20 cellular contexts compared by ENCODE assay signal in the genomic region with DNA sequence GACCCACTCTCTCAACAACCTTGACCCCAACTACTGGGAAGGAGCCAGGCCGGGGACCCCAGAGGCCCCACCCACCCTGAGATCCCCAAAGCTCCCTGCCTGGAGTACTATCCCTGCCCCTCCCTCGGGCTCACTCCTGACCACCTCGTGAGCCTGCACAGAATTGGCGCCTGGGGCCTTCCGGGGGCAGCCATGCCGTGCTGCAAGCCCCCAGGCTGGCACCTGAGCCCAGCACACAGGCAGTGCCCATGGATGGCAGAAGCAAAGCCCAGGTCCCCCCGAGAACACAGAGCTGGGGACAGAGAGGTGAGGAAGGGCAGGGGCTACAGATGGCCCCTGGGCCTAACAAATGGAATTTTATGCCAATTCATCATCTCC. TPM values are rescaled to one million over a fixed set of nuclear protein-coding genes. Genes with fewer than 3 reads are reported as not detected.
DNase-seq lines count a peak whose midpoint lies in the region; ATAC-seq and TF ChIP-seq lines count a peak whose summit lies in the region.
"Had no signal": no experiment of that assay in that cellular context is flagged by ENCODE, and none has a peak within 500 bp of the region (broad histone marks: within the 10 kb centered on the region; RNA-seq: fewer than 3 reads in every experiment).

No MANE protein-coding gene starts in this region.

- H3K9me3 ChIP-seq in adrenal gland (replicated peaks in 1 of 3): no peaks in the 10 kb centered on the region
- no peaks in the 10 kb centered on the region for H3K9me3 ChIP-seq in SJCRH30 (replicated peaks)
- H3K9me3 ChIP-seq: Peyer's patch had no signal

- H3K36me3 ChIP-seq in adrenal gland (replicated peaks in 1 of 2) (peaks cover 0 to 27% of the 10 kb centered on the region in 2 donors), SJCRH30 (peaks cover 29% of the 10 kb centered on the region; the same call in 1 of the 2 replicates)

- H3K9me3 Mint-ChIP-seq in activated CD4-positive, alpha-beta T cell treated with anti-CD3 and anti-CD28 coated beads, Interleukin-2, amount 10 ng/mL, durations not matched to agents 7 days and 5 days: no peaks in the 10 kb centered on the region
- no peaks in the 10 kb centered on the region for H3K9me3 Mint-ChIP-seq in stimulated activated effector memory CD8-positive, alpha-beta T cell treated with anti-CD3 and anti-CD28 coated beads, Interleukin-12 subunit alpha, Interleukin-12 subunit beta, amount 100 ng/mL, for 72 hours
- H3K9me3 Mint-ChIP-seq: IgD-negative memory B cell had no signal

- H3K27ac ChIP-seq in adrenal gland (peak overlapping the region in 3 of 5 donors; percentile 51 to 99 (median 90)), SJCRH30 (no peak overlapping the region)
- H3K27ac ChIP-seq: 22Rv1 had no signal

- no peak for DNase-seq in activated CD4-positive, alpha-beta T cell treated with anti-CD3 and anti-CD28 coated beads, Interleukin-2, amount 10 ng/mL, durations not matched to agents 7 days and 5 days
- DNase-seq in activated CD4-positive, alpha-beta T cell treated with anti-CD3 and anti-CD28 coated beads for 48 hours: no peak
- peak; percentile 18 for DNase-seq in D341Med (ENCODE audit: low spot score)
- no peak for DNase-seq in adrenal gland
- no peak for DNase-seq in stimulated activated effector memory CD8-positive, alpha-beta T cell treated with anti-CD3 and anti-CD28 coated beads, Interleukin-12 subunit alpha, Interleukin-12 subunit beta, amount 100 ng/mL, for 72 hours (ENCODE audit: low spot score in 2 of 2)
- DNase-seq in SKM-1 (lab: John Stamatoyannopoulos, UW; ENCODE audit: unreplicated experiment): no peak
- no peak for DNase-seq in SJCRH30
- DNase-seq: C1 segment of cervical spinal cord, EL, NCI-H1417, NCI-H1930, NCI-H2171, NCI-H446 treated with DMSO at 0.1 percent for 48 hours, NCI-H82, Peyer's patch, SHP77 had no signal

- CTCF ChIA-PET in activated CD4-positive, alpha-beta T cell treated with anti-CD3 and anti-CD28 coated beads, Interleukin-2, amount 10 ng/mL, durations not matched to agents 7 days and 5 days (lab: Charles Lee): interaction anchor here (0.7 to 1.1 kb wide), 4 partner anchors 13 to 30 kb away, joined by 3 to 4 read pairs (median 3); partner anchors contain the start of gene LSM4

- no peaks in the 10 kb centered on the region for H3K27me3 Mint-ChIP-seq in activated CD4-positive, alpha-beta T cell treated with anti-CD3 and anti-CD28 coated beads, Interleukin-2, amount 10 ng/mL, durations not matched to agents 7 days and 5 days
- H3K27me3 Mint-ChIP-seq: IgD-negative memory B cell had no signal

- ATAC-seq in stimulated activated effector memory CD8-positive, alpha-beta T cell treated with anti-CD3 and anti-CD28 coated beads, Interleukin-12 subunit alpha, Interleukin-12 subunit beta, amount 100 ng/mL, for 72 hours: no peak
- ATAC-seq in HG03457 (IDR thresholded peaks at IDR 0.05; ENCODE audit: unreplicated experiment): no peak
- ATAC-seq: HCT116 had no signal

- H3K4me1 ChIP-seq in adrenal gland (replicated peaks in 1 of 2): peaks cover 29 to 35% of the 10 kb centered on the region in 2 donors
- peaks cover 8% of the 10 kb centered on the region for H3K4me1 ChIP-seq in SJCRH30

- intact Hi-C loops in adrenal gland (cut with DNase I): no loop called here

- H3K27me3 ChIP-seq in adrenal gland (no peaks in the 10 kb centered on the region), SJCRH30 (no peaks in the 10 kb centered on the region)
- H3K27me3 ChIP-seq: Peyer's patch had no signal

- H3K4me1 Mint-ChIP-seq in activated CD4-positive, alpha-beta T cell treated with anti-CD3 and anti-CD28 coated beads, Interleukin-2, amount 10 ng/mL, durations not matched to agents 7 days and 5 days: peaks cover 46% of the 10 kb centered on the region
- peaks cover 45% of the 10 kb centered on the region for H3K4me1 Mint-ChIP-seq in stimulated activated effector memory CD8-positive, alpha-beta T cell treated with anti-CD3 and anti-CD28 coated beads, Interleukin-12 subunit alpha, Interleukin-12 subunit beta, amount 100 ng/mL, for 72 hours

- H3K4me3 Mint-ChIP-seq in activated CD4-positive, alpha-beta T cell treated with anti-CD3 and anti-CD28 coated beads, Interleukin-2, amount 10 ng/mL, durations not matched to agents 7 days and 5 days: no peak overlapping the region
- H3K4me3 Mint-ChIP-seq in stimulated activated effector memory CD8-positive, alpha-beta T cell treated with anti-CD3 and anti-CD28 coated beads, Interleukin-12 subunit alpha, Interleukin-12 subunit beta, amount 100 ng/mL, for 72 hours: no peak overlapping the region
- H3K4me3 Mint-ChIP-seq: IgD-negative memory B cell had no signal

- no peak overlapping the region for H3K4me3 ChIP-seq in adrenal gland
- H3K4me3 ChIP-seq in SJCRH30: no peak overlapping the region
- H3K4me3 ChIP-seq: Peyer's patch had no signal

- H3K27ac Mint-ChIP-seq in activated CD4-positive, alpha-beta T cell treated with anti-CD3 and anti-CD28 coated beads, Interleukin-2, amount 10 ng/mL, durations not matched to agents 7 days and 5 days: peak overlapping the region; percentile 46
- peak overlapping the region; percentile 61 for H3K27ac Mint-ChIP-seq in stimulated activated effector memory CD8-positive, alpha-beta T cell treated with anti-CD3 and anti-CD28 coated beads, Interleukin-12 subunit alpha, Interleukin-12 subunit beta, amount 100 ng/mL, for 72 hours

- 76 to 79% methylated on average over 7 of the region's 7 CpGs; no CpG with 5 or more reads in 2 of the 4 donors for WGBS in adrenal gland, 4 donors

- TF ChIP-seq CTCF in adrenal gland (IDR thresholded peaks at IDR 0.05): no peak

- POLR2A ChIA-PET in activated CD4-positive, alpha-beta T cell treated with anti-CD3 and anti-CD28 coated beads, Interleukin-2, amount 10 ng/mL, durations not matched to agents 7 days and 5 days (lab: Charles Lee): no interaction called here

- TF ChIP-seq POLR2A in adrenal gland (IDR thresholded peaks at IDR 0.05): no peak

- H3K36me3 Mint-ChIP-seq in activated CD4-positive, alpha-beta T cell treated with anti-CD3 and anti-CD28 coated beads, Interleukin-2, amount 10 ng/mL, durations not matched to agents 7 days and 5 days (ENCODE audit: low read depth): peaks cover 52% of the 10 kb centered on the region
- peaks cover 89% of the 10 kb centered on the region for H3K36me3 Mint-ChIP-seq in stimulated activated effector memory CD8-positive, alpha-beta T cell treated with anti-CD3 and anti-CD28 coated beads, Interleukin-12 subunit alpha, Interleukin-12 subunit beta, amount 100 ng/mL, for 72 hours

RNA-seq across cellular contexts. Expression of gene LSM4, which starts 13.9 kb away (rescaled TPM):
- total RNA-seq in activated CD4-positive, alpha-beta T cell treated with anti-CD3 and anti-CD28 coated beads, Interleukin-2, amount 10 ng/mL, durations not matched to agents 7 days and 5 days: 100 to 1,000 TPM; 156 to 181 TPM
- 100 to 1,000 TPM; 107 to 290 (median 161) TPM for total RNA-seq in adrenal gland
- 100 to 1,000 TPM; 105 to 195 (median 120) TPM for polyA plus RNA-seq in adrenal gland
- 378 and 427 TPM in 2 replicates for total RNA-seq in SJCRH30 (2014; rRNA removed; shearing (Covaris generic))

RNA-seq across cellular contexts. Expression of gene JUND, which starts 27.5 kb away (rescaled TPM):
- 100 to 1,000 TPM; 343 to 347 TPM for total RNA-seq in activated CD4-positive, alpha-beta T cell treated with anti-CD3 and anti-CD28 coated beads, Interleukin-2, amount 10 ng/mL, durations not matched to agents 7 days and 5 days
- total RNA-seq in adrenal gland: 100 to 1,000 TPM; 181 to 533 (median 361) TPM
- 100 to 1,000 TPM in 2 of 3 donors, 10 to 100 TPM in 1; 35.9 to 226 (median 104) TPM for polyA plus RNA-seq in adrenal gland
- 70.1 and 94.9 TPM in 2 replicates for total RNA-seq in SJCRH30 (2014; rRNA removed; shearing (Covaris generic))

RNA-seq across cellular contexts. Expression of gene PGPEP1, which starts 31.5 kb away (rescaled TPM):
- total RNA-seq in activated CD4-positive, alpha-beta T cell treated with anti-CD3 and anti-CD28 coated beads, Interleukin-2, amount 10 ng/mL, durations not matched to agents 7 days and 5 days: 10 to 100 TPM; 24.1 to 24.8 TPM
- 10 to 100 TPM; 31.6 to 89.2 (median 58.6) TPM for total RNA-seq in adrenal gland
- 10 to 100 TPM; 20.3 to 46.1 (median 21.1) TPM for polyA plus RNA-seq in adrenal gland
- 8.7 and 11.7 TPM in 2 replicates for total RNA-seq in SJCRH30 (2014; rRNA removed; shearing (Covaris generic))

RNA-seq across cellular contexts. Expression of gene IQCN, which starts 34.7 kb away (rescaled TPM):
- 1 to 10 TPM; 6.3 to 7.2 TPM for total RNA-seq in activated CD4-positive, alpha-beta T cell treated with anti-CD3 and anti-CD28 coated beads, Interleukin-2, amount 10 ng/mL, durations not matched to agents 7 days and 5 days
- total RNA-seq in adrenal gland: 1 to 10 TPM in 7 of 8 donors, under 1 TPM in 1; 0.30 to 5.4 (median 2.4) TPM
- polyA plus RNA-seq in adrenal gland: 10 to 100 TPM in 1 of 3 donors, 1 to 10 TPM in 1, under 1 TPM in 1; 0.59 to 45.2 (median 6.0) TPM
- total RNA-seq in SJCRH30 (2014; rRNA removed; shearing (Covaris generic)): 0.03 and 0.06 TPM in 2 replicates
